17 cellular contexts compared by ENCODE assay signal in genomic region chr5:77463905-77464304, GRCh38.
"Had no signal": no experiment of that assay in that cellular context is flagged by ENCODE, and none has a peak within 500 bp of the region (broad histone marks: within the 10 kb centered on the region; RNA-seq: fewer than 3 reads in every experiment).

No MANE protein-coding gene starts in this region.

- H3K27me3 ChIP-seq: ascending aorta, breast epithelium, gastrocnemius medialis, heart right ventricle, tibial artery, uterus had no signal

- H3K9me3 ChIP-seq: breast epithelium, gastrocnemius medialis, lower lobe of right lung, tibial artery, uterus had no signal

- H3K27ac ChIP-seq: ascending aorta, breast epithelium, gastrocnemius medialis, heart right ventricle, lower lobe of right lung, tibial artery, uterus, VCaP had no signal

- ATAC-seq: gastrocnemius medialis; heart right ventricle; left colon; lower lobe of right lung; stimulated activated naive B cell treated with anti-CD40 and anti-IgM and Interleukin-4, amounts not matched to agents 10 μg/mL and 1 μg/mL and 100 μg/mL, for 72 hours had no signal

- H3K4me3 ChIP-seq: ascending aorta, breast epithelium, gastrocnemius medialis, heart right ventricle, lower lobe of right lung, tibial artery, uterus had no signal

- H3K4me1 ChIP-seq: ascending aorta, breast epithelium, gastrocnemius medialis, lower lobe of right lung, uterus had no signal

- DNase-seq: activated CD4-positive, alpha-beta T cell treated with anti-CD3 and anti-CD28 coated beads for 1 hour; activated CD4-positive, alpha-beta T cell treated with anti-CD3 and anti-CD28 coated beads, Interleukin-2, amount 50 U/mL, for 4 hours; activated naive CD4-positive, alpha-beta T cell; activated naive CD8-positive, alpha-beta T cell treated with anti-CD3 and anti-CD28 coated beads, Interleukin-2, amount 10 ng/mL, durations not matched to agents 7 days and 5 days; activated T-cell treated with anti-CD3 and anti-CD28 coated beads for 4 hours; endodermal cell; gastrocnemius medialis; heart right ventricle; left colon; lower lobe of right lung; stimulated activated CD4-positive, alpha-beta T cell treated with anti-CD3 and anti-CD28 coated beads, Interleukin-12 subunit alpha, Interleukin-12 subunit beta, amount 100 ng/mL, for 4 hours; stimulated activated naive B cell treated with anti-CD40 and anti-IgM and Interleukin-4, amounts not matched to agents 10 μg/mL and 1 μg/mL and 100 μg/mL, for 72 hours; tibial artery; uterus had no signal

- H3K36me3 ChIP-seq: breast epithelium, lower lobe of right lung had no signal
